In genomic region chr2:42238644-42239288, GRCh38 we compare ENCODE assay signal across 8 cellular contexts.
A peak's percentile ranks its signal among the peaks of the same experiment; 100 is the strongest.
DNase-seq lines count a peak whose midpoint lies in the region; TF ChIP-seq lines count a peak whose summit lies in the region.

No MANE protein-coding gene starts in this region.

- intact Hi-C loops in head of caudate nucleus (cut with DNase I): no loop called here
- intact Hi-C loops in spleen (cut with DNase I; ENCODE audit: low total_unique reads): loop anchor here (10.0 kb wide), 1 partner anchor 144 kb away; no protein-coding TSS in a partner anchor

- peak in 8 of 11 experiments; percentile 9 to 55 (median 35) for TF ChIP-seq CTCF in spleen (IDR thresholded peaks at IDR 0.05 in 8 of 11, conservative IDR thresholded peaks at IDR 0.05 in 3 of 11)

- no peak overlapping the region for H3K4me3 ChIP-seq in H7 (ENCODE audit: insufficient read depth, low read depth, low read length)
- no peak overlapping the region for H3K4me3 ChIP-seq in spleen

- no peak for TF ChIP-seq POLR2A in spleen (IDR thresholded peaks at IDR 0.05)

- H3K9me3 ChIP-seq in spleen: no peaks in the 10 kb centered on the region

- DNase-seq in NCI-H1417 (lab: John Stamatoyannopoulos, UW): peak; percentile 41 to 78 (median 46)
- no peak for DNase-seq in NCI-H1417 treated with DMSO at 0.1 percent for 48 hours (lab: John Stamatoyannopoulos, UW)
- peak; percentile 7 for DNase-seq in H7
- peak; percentile 44 for DNase-seq in NCI-H460 (ENCODE audit: extremely low read depth, low read depth)
- DNase-seq in activated T-cell treated with anti-CD3 and anti-CD28 coated beads for 4 hours: peak; percentile 17
- DNase-seq in head of caudate nucleus: peak in 26 of 42 donors; percentile 17 to 70 (median 34)
- DNase-seq in spleen: no peak
- no peak for DNase-seq in putamen (ENCODE audit: low spot score)

- 65 to 90% (median 78%) methylated on average over 6 to 7 of the region's 7 CpGs for WGBS in spleen, 5 donors

- no peak overlapping the region for H3K27ac ChIP-seq in spleen

- H3K27me3 ChIP-seq in H7 (ENCODE audit: control insufficient read depth, insufficient read depth, low read length): no peaks in the 10 kb centered on the region
- no peaks in the 10 kb centered on the region for H3K27me3 ChIP-seq in spleen (replicated peaks in 1 of 7)

- H3K36me3 ChIP-seq in H7 (replicated peaks; ENCODE audit: control insufficient read depth, insufficient read depth, low read length) (no peaks in the 10 kb centered on the region), spleen (peaks cover 0 to 4% (median 0%) of the 10 kb centered on the region in 6 donors)

- peaks cover 13 to 97% (median 68%) of the 10 kb centered on the region in 6 donors for H3K4me1 ChIP-seq in spleen

Comparison
In these comparisons a context has a peak if more than half of its experiments do, and no peak if none do; other contexts are left out.
1. DNase-seq: peak in NCI-H1417 (3 of 3), H7 (single experiment), NCI-H460 (single experiment), activated T-cell treated with anti-CD3 and anti-CD28 coated beads for 4 hours (single experiment) and head of caudate nucleus (26 of 42); none in NCI-H1417 treated with DMSO at 0.1 percent for 48 hours (single experiment), spleen (single experiment) and putamen (single experiment).